In the genomic region with DNA sequence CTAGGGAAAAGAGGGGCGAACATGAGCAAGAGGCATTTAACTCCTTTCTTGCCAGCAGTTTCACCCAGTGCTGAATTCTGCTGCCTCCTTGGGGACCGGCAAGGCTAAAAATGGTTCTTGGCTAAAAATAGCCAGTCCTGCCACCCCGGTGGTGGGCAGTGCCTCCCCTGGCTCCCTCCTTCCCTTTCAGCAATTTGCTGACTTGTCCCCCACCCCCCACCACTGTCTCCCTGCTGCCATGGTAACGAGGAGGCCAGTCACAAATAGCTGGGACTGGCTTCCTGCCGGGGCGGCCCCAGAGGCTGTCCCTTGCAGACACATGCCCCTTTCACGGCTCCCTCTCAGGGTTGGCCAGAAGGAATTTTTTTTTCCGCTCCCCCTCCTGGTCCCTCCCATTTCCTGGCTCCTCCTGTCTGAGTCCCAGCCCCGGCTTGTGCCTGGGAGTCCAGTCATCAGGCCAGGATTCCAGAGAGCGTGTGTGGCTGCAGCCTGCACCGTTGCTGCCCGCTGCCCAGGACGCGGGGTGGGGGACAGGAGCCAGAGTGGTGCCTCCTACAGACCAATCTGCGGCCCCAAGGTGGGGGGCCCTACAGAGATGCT, we compare ENCODE assay signal across 8 cellular contexts.
A peak's percentile ranks its signal among the peaks of the same experiment; 100 is the strongest.
DNase-seq lines count a peak whose midpoint lies in the region; ATAC-seq, FAIRE-seq and TF ChIP-seq lines count a peak whose summit lies in the region.

No MANE protein-coding gene starts in this region.

- H3K4me1 ChIP-seq in stomach, result peaks cover 35 to 93% (median 76%) of the 10 kb centered on the region in 4 donors

- peak in 2 of 4 donors; percentile 11 to 92 for TF ChIP-seq POLR2A in stomach (IDR thresholded peaks at IDR 0.05)

- no peaks in the 10 kb centered on the region for H3K27me3 ChIP-seq in dorsolateral prefrontal cortex
- H3K27me3 ChIP-seq in stomach, result no peaks in the 10 kb centered on the region

- peak; percentile 20 to 48 for ATAC-seq in activated CD4-positive, CD25-positive, alpha-beta regulatory T cell treated with anti-CD3 and anti-CD28 coated beads, Interleukin-2, amount 50 U/mL, for 24 hours
- peak; percentile 52 for ATAC-seq in HG02885 (IDR thresholded peaks at IDR 0.05; ENCODE audit: poor library complexity, unreplicated experiment)

- intact Hi-C loops in dorsolateral prefrontal cortex (cut with DNase I), result loop anchor here in 1 of 2 donors (10.0 kb wide), 1 partner anchor 319 kb away; a partner anchor contains a TSS
- intact Hi-C loops in stomach (cut with DNase I; ENCODE audit: low total_unique reads), result loop anchor here (5.0 kb wide), 1 partner anchor 64 kb away; no protein-coding TSS in a partner anchor

- peak overlapping the region; percentile 14 to 72 (median 61) for H3K4me3 ChIP-seq in dorsolateral prefrontal cortex
- peak overlapping the region; percentile 46 to 55 (median 50) for H3K4me3 ChIP-seq in stomach

- WGBS in stomach, 5 donors, result 6 to 17% (median 7%) methylated on average over 9 to 15 of the region's 15 CpGs

- H3K9me3 ChIP-seq in stomach, result no peaks in the 10 kb centered on the region

- TF ChIP-seq CTCF in dorsolateral prefrontal cortex (IDR thresholded peaks at IDR 0.05 in 54 of 56, conservative IDR thresholded peaks at IDR 0.05 in 2 of 56; ENCODE audit: low read depth in 1 of 56, partially characterized antibody in 56 of 56) (peak in 25 of 56 donors; percentile 3 to 35 (median 17)), stomach (IDR thresholded peaks at IDR 0.05) (no peak)

- H3K36me3 ChIP-seq in stomach, result peaks cover 16 to 40% (median 30%) of the 10 kb centered on the region in 4 donors

- peak; percentile 96 for FAIRE-seq in RCC 7860 (lab: Jason Lieb, UNC)

- DNase-seq in activated CD4-positive, CD25-positive, alpha-beta regulatory T cell (lab: John Stamatoyannopoulos, UW), result no peak
- peak; percentile 99 for DNase-seq in RCC 7860 (ENCODE audit: low spot score)
- DNase-seq in dorsolateral prefrontal cortex, result peak; percentile 32 to 92 (median 86)
- peak; percentile 99 for DNase-seq in left kidney (ENCODE audit: low read depth, low spot score)
- peak; percentile 88 for DNase-seq in stomach
- no peak for DNase-seq in NCI-H2029 (lab: John Stamatoyannopoulos, UW)

- H3K27ac ChIP-seq in dorsolateral prefrontal cortex (peak overlapping the region in 56 of 59 donors; percentile 9 to 90 (median 76)), stomach (peak overlapping the region; percentile 70 to 87 (median 78))

- TF ChIP-seq EP300 in stomach (IDR thresholded peaks at IDR 0.05), result no peak

Comparison
In these comparisons a context has a peak if more than half of its experiments do, and no peak if none do; other contexts are left out.
1. DNase-seq: peak in RCC 7860 (single experiment), dorsolateral prefrontal cortex (10 of 10), left kidney (single experiment) and stomach (single experiment); none in activated CD4-positive, CD25-positive, alpha-beta regulatory T cell (0 of 4) and NCI-H2029 (single experiment).